1 cellular context compared by ENCODE assay signal in the genomic region with DNA sequence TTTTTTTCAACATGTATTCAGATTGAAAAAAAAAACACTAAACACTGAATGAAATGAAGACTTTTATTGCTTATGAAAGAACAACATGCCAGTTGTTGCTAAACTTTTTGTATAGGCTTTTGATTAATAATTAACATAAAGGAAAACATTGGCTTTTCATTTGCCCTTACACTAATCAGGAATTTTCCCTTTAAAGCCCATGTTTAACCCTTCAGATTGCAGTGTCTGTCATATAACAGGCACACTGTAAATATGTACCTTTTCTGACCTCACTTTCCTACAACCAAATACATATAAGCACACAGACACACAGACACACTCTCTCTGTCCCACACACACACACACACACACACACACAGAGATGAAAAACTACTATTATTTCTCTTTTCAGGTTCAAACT.
TF ChIP-seq lines count a peak whose summit lies in the region.

No MANE protein-coding gene starts in this region.

TF ChIP-seq in HepG2, 621 proteins besides CTCF, POLR2A, EP300 and RAD21 (continued from another document and continues in another):
- TF ChIP-seq NFKB2 (CRISPR knock-in tag; IDR thresholded peaks at IDR 0.05; ENCODE audit: borderline replicate concordance) (no peak), HNRNPUL1 (IDR thresholded peaks at IDR 0.05; ENCODE audit: low read depth, low read length) (peak; percentile 94), GTF2F1 (IDR thresholded peaks at IDR 0.05; ENCODE audit: low read length) (no peak), ZNF589 (CRISPR knock-in tag; conservative IDR thresholded peaks at IDR 0.05) (no peak), ZNF672 (CRISPR knock-in tag; IDR thresholded peaks at IDR 0.05) (no peak), NFE2L2 (IDR thresholded peaks at IDR 0.05; ENCODE audit: low read length) (no peak), NR2C2 (CRISPR knock-in tag; IDR thresholded peaks at IDR 0.05; ENCODE audit: borderline replicate concordance) (no peak), ELF4 (CRISPR knock-in tag; IDR thresholded peaks at IDR 0.05; ENCODE audit: borderline replicate concordance) (no peak), SPEN (CRISPR knock-in tag; IDR thresholded peaks at IDR 0.05; ENCODE audit: low read depth) (no peak), POLR2AphosphoS5 (IDR thresholded peaks at IDR 0.05; ENCODE audit: low read depth, low read length) (no peak), FOXK2 (IDR thresholded peaks at IDR 0.05) (peak; percentile 31; the same call in 1 of the 2 replicates), SRF (IDR thresholded peaks at IDR 0.05; ENCODE audit: low read depth, low read length) (no peak), BHLHE40 (IDR thresholded peaks at IDR 0.05; ENCODE audit: low read length) (no peak), ZNF670 (CRISPR knock-in tag; IDR thresholded peaks at IDR 0.05; ENCODE audit: borderline replicate concordance) (no peak), ZNF510 (CRISPR knock-in tag; IDR thresholded peaks at IDR 0.05; ENCODE audit: low read depth) (no peak), SMAD1 (CRISPR knock-in tag; IDR thresholded peaks at IDR 0.05; ENCODE audit: borderline replicate concordance, low read depth) (no peak), ZNF749 (CRISPR knock-in tag; IDR thresholded peaks at IDR 0.05; ENCODE audit: borderline replicate concordance) (no peak), ZNF343 (CRISPR knock-in tag; IDR thresholded peaks at IDR 0.05) (no peak), CREB1 (IDR thresholded peaks at IDR 0.05) (0 out of 2 replicates have a peak, but pooled peaks have one; percentile 18), CREB1 (CRISPR knock-in tag; IDR thresholded peaks at IDR 0.05) (no peak), MIER2 (CRISPR knock-in tag; IDR thresholded peaks at IDR 0.05) (no peak), NONO (IDR thresholded peaks at IDR 0.05) (no peak), NONO (CRISPR knock-in tag; conservative IDR thresholded peaks at IDR 0.05) (no peak), ZNF572 (CRISPR knock-in tag; IDR thresholded peaks at IDR 0.05) (no peak), MBNL3 (CRISPR knock-in tag; conservative IDR thresholded peaks at IDR 0.05) (no peak), ZNF878 (CRISPR knock-in tag; IDR thresholded peaks at IDR 0.05) (no peak), CHD2 (IDR thresholded peaks at IDR 0.05; ENCODE audit: low read depth, low read length) (no peak), RBAK (CRISPR knock-in tag; IDR thresholded peaks at IDR 0.05) (no peak), FOXP1 (IDR thresholded peaks at IDR 0.05) (no peak), FOXP1 (CRISPR knock-in tag; IDR thresholded peaks at IDR 0.05) (peak; percentile 55; the same call in 1 of the 2 replicates), ZEB1 (IDR thresholded peaks at IDR 0.05; ENCODE audit: insufficient replicate concordance, low read depth) (no peak), ZNF644 (CRISPR knock-in tag; IDR thresholded peaks at IDR 0.05; ENCODE audit: low read depth) (no peak), NFIC (IDR thresholded peaks at IDR 0.05; ENCODE audit: low read length) (peak; percentile 37; the same call in 1 of the 2 replicates), KAT8 (CRISPR knock-in tag; IDR thresholded peaks at IDR 0.05) (no peak), SMC3 (IDR thresholded peaks at IDR 0.05; ENCODE audit: low read length) (no peak), HOXA3 (CRISPR knock-in tag; IDR thresholded peaks at IDR 0.05) (no peak), KDM5A (IDR thresholded peaks at IDR 0.05; ENCODE audit: borderline replicate concordance, low read length) (no peak), ZFP1 (CRISPR knock-in tag; IDR thresholded peaks at IDR 0.05) (no peak), ISX (CRISPR knock-in tag; conservative IDR thresholded peaks at IDR 0.05) (no peak), MIXL1 (CRISPR knock-in tag; IDR thresholded peaks at IDR 0.05) (peak; percentile 57; the same call in 1 of the 2 replicates), XRCC5 (optimal IDR thresholded peaks at IDR 0.05; ENCODE audit: low read length) (no peak), NR3C1 (CRISPR knock-in tag; IDR thresholded peaks at IDR 0.05) (no peak), RBFOX2 (IDR thresholded peaks at IDR 0.05; ENCODE audit: low read depth, low read length) (no peak), HOXA7 (CRISPR knock-in tag; IDR thresholded peaks at IDR 0.05) (no peak)
- TF ChIP-seq, protein P1, sequence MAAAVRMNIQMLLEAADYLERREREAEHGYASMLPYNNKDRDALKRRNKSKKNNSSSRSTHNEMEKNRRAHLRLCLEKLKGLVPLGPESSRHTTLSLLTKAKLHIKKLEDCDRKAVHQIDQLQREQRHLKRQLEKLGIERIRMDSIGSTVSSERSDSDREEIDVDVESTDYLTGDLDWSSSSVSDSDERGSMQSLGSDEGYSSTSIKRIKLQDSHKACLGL (CRISPR knock-in tag; IDR thresholded peaks at IDR 0.05), result no peak
- TF ChIP-seq, protein P2, sequence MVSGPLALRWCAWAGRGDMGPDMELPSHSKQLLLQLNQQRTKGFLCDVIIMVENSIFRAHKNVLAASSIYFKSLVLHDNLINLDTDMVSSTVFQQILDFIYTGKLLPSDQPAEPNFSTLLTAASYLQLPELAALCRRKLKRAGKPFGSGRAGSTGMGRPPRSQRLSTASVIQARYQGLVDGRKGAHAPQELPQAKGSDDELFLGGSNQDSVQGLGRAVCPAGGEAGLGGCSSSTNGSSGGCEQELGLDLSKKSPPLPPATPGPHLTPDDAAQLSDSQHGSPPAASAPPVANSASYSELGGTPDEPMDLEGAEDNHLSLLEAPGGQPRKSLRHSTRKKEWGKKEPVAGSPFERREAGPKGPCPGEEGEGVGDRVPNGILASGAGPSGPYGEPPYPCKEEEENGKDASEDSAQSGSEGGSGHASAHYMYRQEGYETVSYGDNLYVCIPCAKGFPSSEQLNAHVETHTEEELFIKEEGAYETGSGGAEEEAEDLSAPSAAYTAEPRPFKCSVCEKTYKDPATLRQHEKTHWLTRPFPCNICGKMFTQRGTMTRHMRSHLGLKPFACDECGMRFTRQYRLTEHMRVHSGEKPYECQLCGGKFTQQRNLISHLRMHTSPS (CRISPR knock-in tag; IDR thresholded peaks at IDR 0.05; ENCODE audit: low read depth), result no peak
- TF ChIP-seq, protein P3, sequence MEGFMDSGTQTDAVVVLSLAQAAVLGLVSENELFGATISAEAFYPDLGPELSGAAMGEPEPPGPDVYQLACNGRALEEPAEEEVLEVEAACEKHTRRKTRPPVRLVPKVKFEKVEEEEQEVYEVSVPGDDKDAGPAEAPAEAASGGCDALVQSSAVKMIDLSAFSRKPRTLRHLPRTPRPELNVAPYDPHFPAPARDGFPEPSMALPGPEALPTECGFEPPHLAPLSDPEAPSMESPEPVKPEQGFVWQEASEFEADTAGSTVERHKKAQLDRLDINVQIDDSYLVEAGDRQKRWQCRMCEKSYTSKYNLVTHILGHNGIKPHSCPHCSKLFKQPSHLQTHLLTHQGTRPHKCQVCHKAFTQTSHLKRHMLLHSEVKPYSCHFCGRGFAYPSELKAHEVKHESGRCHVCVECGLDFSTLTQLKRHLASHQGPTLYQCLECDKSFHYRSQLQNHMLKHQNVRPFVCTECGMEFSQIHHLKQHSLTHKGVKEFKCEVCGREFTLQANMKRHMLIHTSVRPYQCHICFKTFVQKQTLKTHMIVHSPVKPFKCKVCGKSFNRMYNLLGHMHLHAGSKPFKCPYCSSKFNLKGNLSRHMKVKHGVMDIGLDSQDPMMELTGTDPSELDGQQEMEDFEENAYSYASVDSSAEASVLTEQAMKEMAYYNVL (CRISPR knock-in tag; IDR thresholded peaks at IDR 0.05; ENCODE audit: borderline replicate concordance), result no peak
- TF ChIP-seq, protein P4, sequence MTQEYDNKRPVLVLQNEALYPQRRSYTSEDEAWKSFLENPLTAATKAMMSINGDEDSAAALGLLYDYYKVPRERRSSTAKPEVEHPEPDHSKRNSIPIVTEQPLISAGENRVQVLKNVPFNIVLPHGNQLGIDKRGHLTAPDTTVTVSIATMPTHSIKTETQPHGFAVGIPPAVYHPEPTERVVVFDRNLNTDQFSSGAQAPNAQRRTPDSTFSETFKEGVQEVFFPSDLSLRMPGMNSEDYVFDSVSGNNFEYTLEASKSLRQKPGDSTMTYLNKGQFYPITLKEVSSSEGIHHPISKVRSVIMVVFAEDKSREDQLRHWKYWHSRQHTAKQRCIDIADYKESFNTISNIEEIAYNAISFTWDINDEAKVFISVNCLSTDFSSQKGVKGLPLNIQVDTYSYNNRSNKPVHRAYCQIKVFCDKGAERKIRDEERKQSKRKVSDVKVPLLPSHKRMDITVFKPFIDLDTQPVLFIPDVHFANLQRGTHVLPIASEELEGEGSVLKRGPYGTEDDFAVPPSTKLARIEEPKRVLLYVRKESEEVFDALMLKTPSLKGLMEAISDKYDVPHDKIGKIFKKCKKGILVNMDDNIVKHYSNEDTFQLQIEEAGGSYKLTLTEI (CRISPR knock-in tag; conservative IDR thresholded peaks at IDR 0.05), result no peak
- TF ChIP-seq, protein P5, sequence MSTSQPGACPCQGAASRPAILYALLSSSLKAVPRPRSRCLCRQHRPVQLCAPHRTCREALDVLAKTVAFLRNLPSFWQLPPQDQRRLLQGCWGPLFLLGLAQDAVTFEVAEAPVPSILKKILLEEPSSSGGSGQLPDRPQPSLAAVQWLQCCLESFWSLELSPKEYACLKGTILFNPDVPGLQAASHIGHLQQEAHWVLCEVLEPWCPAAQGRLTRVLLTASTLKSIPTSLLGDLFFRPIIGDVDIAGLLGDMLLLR (CRISPR knock-in tag; IDR thresholded peaks at IDR 0.05), result no peak
- TF ChIP-seq, protein P6, sequence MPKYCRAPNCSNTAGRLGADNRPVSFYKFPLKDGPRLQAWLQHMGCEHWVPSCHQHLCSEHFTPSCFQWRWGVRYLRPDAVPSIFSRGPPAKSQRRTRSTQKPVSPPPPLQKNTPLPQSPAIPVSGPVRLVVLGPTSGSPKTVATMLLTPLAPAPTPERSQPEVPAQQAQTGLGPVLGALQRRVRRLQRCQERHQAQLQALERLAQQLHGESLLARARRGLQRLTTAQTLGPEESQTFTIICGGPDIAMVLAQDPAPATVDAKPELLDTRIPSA (CRISPR knock-in tag; IDR thresholded peaks at IDR 0.05; ENCODE audit: borderline replicate concordance), result no peak
- TF ChIP-seq, protein P7, sequence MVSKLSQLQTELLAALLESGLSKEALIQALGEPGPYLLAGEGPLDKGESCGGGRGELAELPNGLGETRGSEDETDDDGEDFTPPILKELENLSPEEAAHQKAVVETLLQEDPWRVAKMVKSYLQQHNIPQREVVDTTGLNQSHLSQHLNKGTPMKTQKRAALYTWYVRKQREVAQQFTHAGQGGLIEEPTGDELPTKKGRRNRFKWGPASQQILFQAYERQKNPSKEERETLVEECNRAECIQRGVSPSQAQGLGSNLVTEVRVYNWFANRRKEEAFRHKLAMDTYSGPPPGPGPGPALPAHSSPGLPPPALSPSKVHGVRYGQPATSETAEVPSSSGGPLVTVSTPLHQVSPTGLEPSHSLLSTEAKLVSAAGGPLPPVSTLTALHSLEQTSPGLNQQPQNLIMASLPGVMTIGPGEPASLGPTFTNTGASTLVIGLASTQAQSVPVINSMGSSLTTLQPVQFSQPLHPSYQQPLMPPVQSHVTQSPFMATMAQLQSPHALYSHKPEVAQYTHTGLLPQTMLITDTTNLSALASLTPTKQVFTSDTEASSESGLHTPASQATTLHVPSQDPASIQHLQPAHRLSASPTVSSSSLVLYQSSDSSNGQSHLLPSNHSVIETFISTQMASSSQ (IDR thresholded peaks at IDR 0.05; ENCODE audit: low read depth), result peak; percentile 87
- TF ChIP-seq, protein P7 (CRISPR knock-in tag; IDR thresholded peaks at IDR 0.05; ENCODE audit: borderline replicate concordance), result peak; percentile 63; the same call in 1 of the 2 replicates
- TF ChIP-seq, protein P8, sequence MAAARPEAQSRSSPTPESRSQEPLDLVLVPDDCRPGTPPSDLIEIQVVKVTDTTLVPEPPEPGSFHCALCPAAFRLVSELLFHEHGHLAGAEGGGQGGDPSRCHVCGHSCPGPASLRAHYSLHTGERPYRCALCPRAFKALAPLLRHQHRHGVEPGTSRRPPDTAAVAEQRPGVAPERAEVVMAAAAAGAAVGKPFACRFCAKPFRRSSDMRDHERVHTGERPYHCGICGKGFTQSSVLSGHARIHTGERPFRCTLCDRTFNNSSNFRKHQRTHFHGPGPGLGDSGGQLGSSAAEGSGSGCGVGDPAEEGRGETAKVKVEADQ (CRISPR knock-in tag; IDR thresholded peaks at IDR 0.05; ENCODE audit: borderline replicate concordance), result no peak
- TF ChIP-seq, protein P9, sequence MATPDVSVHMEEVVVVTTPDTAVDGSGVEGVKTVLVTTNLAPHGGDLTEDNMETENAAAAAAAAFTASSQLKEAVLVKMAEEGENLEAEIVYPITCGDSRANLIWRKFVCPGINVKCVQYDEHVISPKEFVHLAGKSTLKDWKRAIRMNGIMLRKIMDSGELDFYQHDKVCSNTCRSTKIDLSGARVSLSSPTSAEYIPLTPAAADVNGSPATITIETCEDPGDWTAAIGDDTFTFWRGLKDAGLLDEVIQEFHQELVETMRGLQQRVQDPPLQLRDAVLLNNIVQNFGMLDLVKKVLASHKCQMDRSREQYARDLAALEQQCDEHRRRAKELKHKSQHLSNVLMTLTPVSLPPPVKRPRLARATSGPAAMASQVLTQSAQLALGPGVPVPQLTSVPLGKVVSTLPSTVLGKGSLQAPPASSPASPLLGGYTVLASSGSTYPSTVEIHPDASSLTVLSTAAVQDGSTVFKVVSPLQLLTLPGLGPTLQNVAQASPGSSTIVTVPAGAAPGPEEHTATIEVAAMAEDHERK (CRISPR knock-in tag; IDR thresholded peaks at IDR 0.05; ENCODE audit: low read depth), result no peak
- TF ChIP-seq, protein P10, sequence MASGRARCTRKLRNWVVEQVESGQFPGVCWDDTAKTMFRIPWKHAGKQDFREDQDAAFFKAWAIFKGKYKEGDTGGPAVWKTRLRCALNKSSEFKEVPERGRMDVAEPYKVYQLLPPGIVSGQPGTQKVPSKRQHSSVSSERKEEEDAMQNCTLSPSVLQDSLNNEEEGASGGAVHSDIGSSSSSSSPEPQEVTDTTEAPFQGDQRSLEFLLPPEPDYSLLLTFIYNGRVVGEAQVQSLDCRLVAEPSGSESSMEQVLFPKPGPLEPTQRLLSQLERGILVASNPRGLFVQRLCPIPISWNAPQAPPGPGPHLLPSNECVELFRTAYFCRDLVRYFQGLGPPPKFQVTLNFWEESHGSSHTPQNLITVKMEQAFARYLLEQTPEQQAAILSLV (CRISPR knock-in tag; IDR thresholded peaks at IDR 0.05; ENCODE audit: borderline replicate concordance), result no peak
- TF ChIP-seq, protein P11, sequence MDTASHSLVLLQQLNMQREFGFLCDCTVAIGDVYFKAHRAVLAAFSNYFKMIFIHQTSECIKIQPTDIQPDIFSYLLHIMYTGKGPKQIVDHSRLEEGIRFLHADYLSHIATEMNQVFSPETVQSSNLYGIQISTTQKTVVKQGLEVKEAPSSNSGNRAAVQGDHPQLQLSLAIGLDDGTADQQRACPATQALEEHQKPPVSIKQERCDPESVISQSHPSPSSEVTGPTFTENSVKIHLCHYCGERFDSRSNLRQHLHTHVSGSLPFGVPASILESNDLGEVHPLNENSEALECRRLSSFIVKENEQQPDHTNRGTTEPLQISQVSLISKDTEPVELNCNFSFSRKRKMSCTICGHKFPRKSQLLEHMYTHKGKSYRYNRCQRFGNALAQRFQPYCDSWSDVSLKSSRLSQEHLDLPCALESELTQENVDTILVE (CRISPR knock-in tag; IDR thresholded peaks at IDR 0.05), result no peak
